Comparison of ENCODE assay signal across 20 cellular contexts in genomic region chr12:13069380-13069779, GRCh38. TPM values are rescaled to one million over a fixed set of nuclear protein-coding genes. Genes with fewer than 3 reads are reported as not detected.
A peak's percentile ranks its signal among the peaks of the same experiment; 100 is the strongest.
DNase-seq lines count a peak whose midpoint lies in the region; ATAC-seq, FAIRE-seq and TF ChIP-seq lines count a peak whose summit lies in the region.
"Had no signal": no experiment of that assay in that cellular context is flagged by ENCODE, and none has a peak within 500 bp of the region (broad histone marks: within the 10 kb centered on the region; RNA-seq: fewer than 3 reads in every experiment).

No MANE protein-coding gene starts in this region.

- no peak for TF ChIP-seq RAD21 in K562 (CRISPR knock-in tag; conservative IDR thresholded peaks at IDR 0.05 in 1 of 2, IDR thresholded peaks at IDR 0.05 in 1 of 2)

- no peaks in the 10 kb centered on the region for H3K9me3 ChIP-seq in K562 (replicated peaks; ENCODE audit: control insufficient read depth, insufficient read depth, low read depth, low read length)
- H3K9me3 ChIP-seq: A549, BLaER1 had no signal

- no peaks in the 10 kb centered on the region for H3K79me2 ChIP-seq in K562 (ENCODE audit: control insufficient read depth, insufficient read depth, low read length)

- TF ChIP-seq CTCF in K562 (IDR thresholded peaks at IDR 0.05 in 2 of 3, conservative IDR thresholded peaks at IDR 0.05 in 1 of 3; ENCODE audit: insufficient read depth in 2 of 3, low read depth in 1 of 3, low read length in 3 of 3): no peak
- TF ChIP-seq CTCF in nephron (IDR thresholded peaks at IDR 0.05; ENCODE audit: unreplicated experiment in 3 of 3): no peak

- H4K20me1 ChIP-seq in K562 (replicated peaks; ENCODE audit: control insufficient read depth, insufficient read depth, low read length): no peaks in the 10 kb centered on the region
- H4K20me1 ChIP-seq: BLaER1 had no signal

- no peak for FAIRE-seq in K562 (lab: Jason Lieb, UNC)
- peak; percentile 27 for FAIRE-seq in urothelium cell line (lab: Jason Lieb, UNC)
- FAIRE-seq: A549, G401.6, GM12891, GM19239, H1, HepG2 had no signal

- no peak overlapping the region for H2AFZ ChIP-seq in K562 (ENCODE audit: low read depth, low read length)

- H3K4me2 ChIP-seq in K562 (ENCODE audit: insufficient read depth, low read length): no peak overlapping the region
- H3K4me2 ChIP-seq: A549, BLaER1 had no signal

- ATAC-seq in K562: no peak
- ATAC-seq: A549, HepG2 had no signal

- CTCF ChIA-PET in K562 (lab: Yijun Ruan, JAX; ENCODE audit: low intra/inter-chr PET ratio): no interaction called here

- no peaks in the 10 kb centered on the region for H3K27me3 ChIP-seq in K562 (ENCODE audit: control insufficient read depth in 2 of 2, insufficient read depth in 2 of 2, low read length in 2 of 2)
- H3K27me3 ChIP-seq: BLaER1 had no signal

- H3K9me1 ChIP-seq in K562 (ENCODE audit: control insufficient read depth, insufficient read depth, low read length): no peaks in the 10 kb centered on the region

- H3K4me1 Mint-ChIP-seq in nephron: peaks cover 30% of the 10 kb centered on the region
- H3K4me1 Mint-ChIP-seq: CD14-positive monocyte; CD4-positive, alpha-beta memory T cell; IgD-negative memory B cell had no signal

- no peak overlapping the region for H3K9ac ChIP-seq in K562 (ENCODE audit: insufficient read depth in 1 of 2, low read depth in 2 of 2, low read length in 2 of 2)
- H3K9ac ChIP-seq: BLaER1 had no signal

- no peak for TF ChIP-seq EP300 in K562 (IDR thresholded peaks at IDR 0.05; ENCODE audit: low read length)

- no peaks in the 10 kb centered on the region for H3K9me3 Mint-ChIP-seq in nephron
- H3K9me3 Mint-ChIP-seq: CD14-positive monocyte; CD4-positive, alpha-beta memory T cell; H9; IgD-negative memory B cell had no signal

- H3K27me3 Mint-ChIP-seq in nephron (ENCODE audit: low read depth): no peaks in the 10 kb centered on the region
- H3K27me3 Mint-ChIP-seq: CD4-positive, alpha-beta memory T cell; IgD-negative memory B cell had no signal

- no peak overlapping the region for H3K4me3 ChIP-seq in K562
- H3K4me3 ChIP-seq: A549, BLaER1 had no signal

- in situ Hi-C loops in K562 (cut with MboI): no loop called here

- WGBS in K562 (ENCODE audit: insufficient coverage, low coverage, missing lambda C conversion rate): 43% methylated on average over 5 of the region's 6 CpGs

- intact Hi-C loops in K562 (cut with micrococcal nuclease): no loop called here

- no peaks in the 10 kb centered on the region for H3K36me3 ChIP-seq in K562 (ENCODE audit: control insufficient read depth, insufficient read depth, low read length)

- peaks cover 0 to 6% of the 10 kb centered on the region in 2 experiments; a peak in 2 of 5 replicates for H3K4me1 ChIP-seq in K562 (replicated peaks in 1 of 2; ENCODE audit: control insufficient read depth in 2 of 2, insufficient read depth in 2 of 2, low read length in 2 of 2)
- H3K4me1 ChIP-seq: A549, BLaER1 had no signal

- H3K27ac Mint-ChIP-seq in nephron: peak overlapping the region in 2 of 3 experiments; percentile 6
- H3K27ac Mint-ChIP-seq: CD14-positive monocyte, H9 had no signal

- no peak for TF ChIP-seq POLR2A in K562 (conservative IDR thresholded peaks at IDR 0.05)

- H3K27ac ChIP-seq in K562 (ENCODE audit: extremely low read depth, low read depth, low read length): no peak overlapping the region
- H3K27ac ChIP-seq: 22Rv1, A549, BLaER1 had no signal

- no peak overlapping the region for H3K4me3 Mint-ChIP-seq in nephron
- H3K4me3 Mint-ChIP-seq: CD14-positive monocyte; CD4-positive, alpha-beta memory T cell; H9; IgD-negative memory B cell had no signal

- peak; percentile 8 for DNase-seq in DMS 273 (lab: John Stamatoyannopoulos, UW; ENCODE audit: unreplicated experiment)
- DNase-seq in DMS 273 treated with DMSO at 0.1 percent for 48 hours (lab: John Stamatoyannopoulos, UW): no peak
- DNase-seq in K562 (ENCODE audit: extremely low read depth in 1 of 4, low spot score in 3 of 4): no peak
- DNase-seq in urothelium cell line (ENCODE audit: low spot score): no peak
- DNase-seq in AML-193 (lab: John Stamatoyannopoulos, UW): no peak
- no peak for DNase-seq in NCI-H187 (lab: John Stamatoyannopoulos, UW)
- DNase-seq: Calu3; CD4-positive, alpha-beta memory T cell; H9 had no signal

- peaks cover 28% of the 10 kb centered on the region for H3K36me3 Mint-ChIP-seq in nephron (ENCODE audit: low read depth)

- BruUV-seq in K562 (replicated peaks; lab: Mats Ljungman, UMichigan): no TSS peak

- POLR2A ChIA-PET in K562 (lab: Yijun Ruan, JAX): interaction anchor here (0.5 kb wide), 1 partner anchor 69 kb away, joined by 3 read pairs; no protein-coding TSS in a partner anchor

TF ChIP-seq in K562, 482 proteins besides CTCF, POLR2A, EP300 and RAD21:
- TF ChIP-seq CBFA2T3 (IDR thresholded peaks at IDR 0.05): peak; percentile 25; the same call in 1 of the 2 replicates
- no peak for TF ChIP-seq NFIC (IDR thresholded peaks at IDR 0.05)

RNA-seq across cellular contexts. Expression of gene FAM234B, which starts 25.2 kb away (rescaled TPM):
- total RNA-seq in K562 (2011; cell fraction: chromatin; rRNA removed; ENCODE audit: low replicate concordance): 7.7 and 8.2 TPM in 2 replicates
- 9.3 and 10.3 TPM in 2 replicates for total RNA-seq in K562 (2011; cell fraction: nucleolus; rRNA removed)
- 9.8 and 13.1 TPM in 2 replicates for total RNA-seq in K562 (2011; cell fraction: nucleoplasm; rRNA removed)
- 1.3 and 2.4 TPM in 2 replicates for total RNA-seq in K562 (2014; rRNA removed)
- total RNA-seq in K562 (2014; rRNA removed; fragmentation: Illumina TruSeq; extraction: Trizol): 2.2 and 2.6 TPM in 2 replicates
- total RNA-seq in K562 (2015; rRNA removed; fragmentation: Illumina TruSeq; extraction: Trizol): 1.6 and 2.0 TPM in 2 replicates
- 2.2 and 2.3 TPM in 2 replicates for total RNA-seq in K562 (2021)
- 4.3 and 7.0 TPM in 2 replicates for polyA plus RNA-seq in K562 (2011; rRNA removed)
- polyA plus RNA-seq in K562 (2011; cell fraction: cytosol; rRNA removed): 2.3 and 5.7 TPM in 2 replicates
- polyA plus RNA-seq in K562 (2011; cell fraction: nucleus; rRNA removed): 2.8 and 3.7 TPM in 2 replicates
- polyA plus RNA-seq in K562 (2012): 1.7 and 1.8 TPM in 2 replicates
- polyA plus RNA-seq in K562 (2014; fragmentation: Illumina TruSeq; extraction: Trizol): 1.9 and 2.0 TPM in 2 replicates
- polyA plus RNA-seq in K562 (2014; fragmentation: Nextera tagmentation; extraction: Ambion mirVana): 1 to 10 TPM in 1 of 2 experiments, under 1 TPM in 1; 1.00 to 2.3 TPM
- 1.6 and 2.0 TPM in 2 replicates for polyA plus RNA-seq in K562 (2014; rRNA removed)
- polyA minus RNA-seq in K562 (2011; rRNA and poly(A)+ RNA removed): 12.1 and 18.7 TPM in 2 replicates
- polyA minus RNA-seq in K562 (2011; cell fraction: cytosol; rRNA and poly(A)+ RNA removed): 4.9 and 6.5 TPM in 2 replicates
- 4.2 and 12.6 TPM in 2 replicates for polyA minus RNA-seq in K562 (2011; cell fraction: nucleus; rRNA and poly(A)+ RNA removed)

RNA-seq across cellular contexts. Expression of gene GSG1, which starts 34.1 kb away (rescaled TPM):
- total RNA-seq in K562 (2011; cell fraction: chromatin; rRNA removed; ENCODE audit: low replicate concordance): not detected in 2 replicates
- not detected in 2 replicates for total RNA-seq in K562 (2011; cell fraction: nucleolus; rRNA removed)
- total RNA-seq in K562 (2011; cell fraction: nucleoplasm; rRNA removed): not detected in 2 replicates
- total RNA-seq in K562 (2014; rRNA removed) (not detected in 2 replicates), K562 (2014; rRNA removed; fragmentation: Illumina TruSeq; extraction: Trizol) (not detected in 2 replicates), K562 (2015; rRNA removed; fragmentation: Illumina TruSeq; extraction: Trizol) (not detected in 2 replicates), K562 (2021) (not detected in 2 replicates)
- polyA plus RNA-seq in K562 (2011; rRNA removed) (not detected in 2 replicates), K562 (2014; fragmentation: Illumina TruSeq; extraction: Trizol) (not detected in 2 replicates), K562 (2014; fragmentation: Nextera tagmentation; extraction: Ambion mirVana) (not detected), K562 (2014; rRNA removed) (not detected in 2 replicates)
- polyA plus RNA-seq in K562 (2011; cell fraction: cytosol; rRNA removed): not detected in 2 replicates
- polyA plus RNA-seq in K562 (2011; cell fraction: nucleus; rRNA removed): not detected in 2 replicates
- polyA plus RNA-seq in K562 (2012): not detected in 2 replicates
- not detected in 2 replicates for polyA minus RNA-seq in K562 (2011; rRNA and poly(A)+ RNA removed)
- polyA minus RNA-seq in K562 (2011; cell fraction: cytosol; rRNA and poly(A)+ RNA removed): not detected in 2 replicates
- polyA minus RNA-seq in K562 (2011; cell fraction: nucleus; rRNA and poly(A)+ RNA removed): not detected in 2 replicates
- total RNA-seq: Calu3; CD4-positive, alpha-beta memory T cell; HepG2 had no signal
- polyA plus RNA-seq: CD14-positive monocyte, HepG2, IgD-negative memory B cell had no signal
